ENCODE assay signal across 28 cellular contexts in the genomic region with DNA sequence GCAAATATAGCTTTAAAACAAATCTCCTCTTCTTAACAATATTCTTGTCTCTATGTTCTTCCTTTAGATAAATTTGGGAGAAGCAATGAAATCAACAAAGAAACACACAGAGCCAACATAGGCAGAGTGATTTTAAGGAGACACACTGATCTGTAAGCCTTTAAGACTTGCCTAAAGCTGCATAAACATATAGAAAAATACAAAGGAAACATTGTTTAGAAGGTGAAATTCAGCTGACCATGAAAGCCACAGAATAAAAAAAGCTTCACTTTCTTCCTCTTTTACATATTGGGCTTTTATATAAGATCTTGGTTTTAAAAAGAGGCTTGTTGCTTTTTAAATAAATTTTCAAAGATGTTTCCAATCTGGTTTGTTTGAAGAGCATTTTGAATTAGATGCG.
"Had no signal": no experiment of that assay in that cellular context is flagged by ENCODE, and none has a peak within 500 bp of the region (broad histone marks: within the 10 kb centered on the region; RNA-seq: fewer than 3 reads in every experiment).

No MANE protein-coding gene starts in this region.

- H3K4me3 ChIP-seq: esophagus muscularis mucosa, left ventricle myocardium inferior, mucosa of descending colon, ovary, right lobe of liver, thyroid gland, upper lobe of left lung, vagina had no signal

- H3K9me3 ChIP-seq: esophagus muscularis mucosa, left ventricle myocardium inferior, mucosa of descending colon, ovary, right lobe of liver, thyroid gland, upper lobe of left lung, vagina had no signal

- H3K4me1 ChIP-seq: esophagus muscularis mucosa, left ventricle myocardium inferior, right lobe of liver, thyroid gland, upper lobe of left lung, vagina had no signal

- H3K9me3 Mint-ChIP-seq: activated B cell treated with CpG ODN at 0.5 μM for 24 hours; activated CD8-positive, alpha-beta T cell treated with anti-CD3 and anti-CD28 coated beads for 36 hours; activated naive CD4-positive, alpha-beta T cell treated with anti-CD3 and anti-CD28 coated beads, Interleukin-2, amount 50 U/mL, for 24 hours; activated naive CD8-positive, alpha-beta T cell treated with anti-CD3 and anti-CD28 coated beads, Interleukin-2, amount 50 U/mL, for 24 hours; activated T-helper 2 cell treated with anti-CD3 and anti-CD28 coated beads, Interferon-gamma antibody, Interleukin-2, Interleukin-4, amounts not matched to agents 10 μg/mL and 5 μg/mL and 100 μg/mL, durations not matched to agents 14 hours and 24 hours and 36 hours; stimulated activated memory B cell treated with anti-CD40 and anti-IgM and Interleukin-4, amounts not matched to agents 10 μg/mL and 1 μg/mL and 100 μg/mL, for 72 hours; stimulated activated naive CD8-positive, alpha-beta T cell treated with anti-CD3 and anti-CD28 coated beads, Interleukin-15, amount 100 ng/mL, for 72 hours had no signal

- H3K27me3 ChIP-seq: esophagus muscularis mucosa, ovary, right lobe of liver, thyroid gland, upper lobe of left lung, vagina had no signal

- H3K4me3 Mint-ChIP-seq: activated B cell treated with CpG ODN at 0.5 μM for 24 hours; activated CD8-positive, alpha-beta T cell treated with anti-CD3 and anti-CD28 coated beads for 36 hours; activated naive CD4-positive, alpha-beta T cell treated with anti-CD3 and anti-CD28 coated beads, Interleukin-2, amount 50 U/mL, for 24 hours; activated naive CD8-positive, alpha-beta T cell treated with anti-CD3 and anti-CD28 coated beads, Interleukin-2, amount 50 U/mL, for 24 hours; central memory CD8-positive, alpha-beta T cell; natural killer cell treated with Interleukin-12 subunit alpha and Interleukin-12 subunit beta and Interleukin-15 and Interleukin-18, amount 100 ng/mL, for 72 hours; stimulated activated memory B cell treated with anti-CD40 and anti-IgM and Interleukin-4, amounts not matched to agents 10 μg/mL and 1 μg/mL and 100 μg/mL, for 72 hours; stimulated activated naive CD8-positive, alpha-beta T cell treated with anti-CD3 and anti-CD28 coated beads, Interleukin-15, amount 100 ng/mL, for 72 hours had no signal

- H3K36me3 ChIP-seq: esophagus muscularis mucosa, left ventricle myocardium inferior, ovary, right lobe of liver, thyroid gland, upper lobe of left lung, vagina had no signal

- H3K27me3 Mint-ChIP-seq: activated B cell treated with CpG ODN at 0.5 μM for 24 hours; activated CD8-positive, alpha-beta T cell treated with anti-CD3 and anti-CD28 coated beads for 36 hours; activated naive CD4-positive, alpha-beta T cell treated with anti-CD3 and anti-CD28 coated beads, Interleukin-2, amount 50 U/mL, for 24 hours; activated naive CD8-positive, alpha-beta T cell treated with anti-CD3 and anti-CD28 coated beads, Interleukin-2, amount 50 U/mL, for 24 hours; central memory CD8-positive, alpha-beta T cell; natural killer cell treated with Interleukin-12 subunit alpha and Interleukin-12 subunit beta and Interleukin-15 and Interleukin-18, amount 100 ng/mL, for 72 hours; progenitor cell of endocrine pancreas; stimulated activated memory B cell treated with anti-CD40 and anti-IgM and Interleukin-4, amounts not matched to agents 10 μg/mL and 1 μg/mL and 100 μg/mL, for 72 hours; stimulated activated naive CD8-positive, alpha-beta T cell treated with anti-CD3 and anti-CD28 coated beads, Interleukin-15, amount 100 ng/mL, for 72 hours had no signal

- H3K36me3 Mint-ChIP-seq: activated naive CD4-positive, alpha-beta T cell treated with anti-CD3 and anti-CD28 coated beads, Interleukin-2, amount 50 U/mL, for 24 hours; natural killer cell treated with Interleukin-12 subunit alpha and Interleukin-12 subunit beta and Interleukin-15 and Interleukin-18, amount 100 ng/mL, for 72 hours; stimulated activated memory B cell treated with anti-CD40 and anti-IgM and Interleukin-4, amounts not matched to agents 10 μg/mL and 1 μg/mL and 100 μg/mL, for 72 hours had no signal

- FAIRE-seq: bronchial epithelial cell, frontal cortex had no signal

- H3K27ac Mint-ChIP-seq: activated B cell treated with CpG ODN at 0.5 μM for 24 hours; activated CD8-positive, alpha-beta T cell treated with anti-CD3 and anti-CD28 coated beads for 36 hours; activated naive CD4-positive, alpha-beta T cell treated with anti-CD3 and anti-CD28 coated beads, Interleukin-2, amount 50 U/mL, for 24 hours; activated naive CD8-positive, alpha-beta T cell treated with anti-CD3 and anti-CD28 coated beads, Interleukin-2, amount 50 U/mL, for 24 hours; activated T-helper 2 cell treated with anti-CD3 and anti-CD28 coated beads, Interferon-gamma antibody, Interleukin-2, Interleukin-4, amounts not matched to agents 10 μg/mL and 5 μg/mL and 100 μg/mL, durations not matched to agents 14 hours and 24 hours and 36 hours; natural killer cell treated with Interleukin-12 subunit alpha and Interleukin-12 subunit beta and Interleukin-15 and Interleukin-18, amount 100 ng/mL, for 72 hours; progenitor cell of endocrine pancreas; stimulated activated memory B cell treated with anti-CD40 and anti-IgM and Interleukin-4, amounts not matched to agents 10 μg/mL and 1 μg/mL and 100 μg/mL, for 72 hours; stimulated activated naive CD8-positive, alpha-beta T cell treated with anti-CD3 and anti-CD28 coated beads, Interleukin-15, amount 100 ng/mL, for 72 hours had no signal

- DNase-seq: activated B cell treated with CpG ODN at 0.5 μM for 24 hours; activated CD4-positive, alpha-beta T cell treated with anti-CD3 and anti-CD28 coated beads, Interleukin-2, amount 50 U/mL, for 1 hour; activated CD8-positive, alpha-beta T cell treated with anti-CD3 and anti-CD28 coated beads for 36 hours; activated naive CD8-positive, alpha-beta T cell treated with anti-CD3 and anti-CD28 coated beads, Interleukin-2, amount 50 U/mL, for 24 hours; activated T-cell treated with anti-CD3 and anti-CD28 coated beads, Interleukin-2, amount 50 U/mL, for 48 hours; amygdala; dermis blood vessel endothelial cell; effector CD4-positive, alpha-beta T cell; islet precursor cell; left ventricle myocardium inferior; mucosa of descending colon; ovary; right lobe of liver; stimulated activated CD4-positive, alpha-beta T cell treated with anti-CD3 and anti-CD28 coated beads, Interleukin-4, amount 100 ng/mL, for 24 hours; stimulated activated naive CD8-positive, alpha-beta T cell treated with anti-CD3 and anti-CD28 coated beads, Interleukin-15, amount 100 ng/mL, for 72 hours; substantia nigra; thyroid gland; upper lobe of left lung had no signal

- H3K27ac ChIP-seq: esophagus muscularis mucosa, left ventricle myocardium inferior, ovary, right lobe of liver, thyroid gland, upper lobe of left lung, vagina had no signal

- H3K4me1 Mint-ChIP-seq: activated B cell treated with CpG ODN at 0.5 μM for 24 hours; activated naive CD4-positive, alpha-beta T cell treated with anti-CD3 and anti-CD28 coated beads, Interleukin-2, amount 50 U/mL, for 24 hours; activated naive CD8-positive, alpha-beta T cell treated with anti-CD3 and anti-CD28 coated beads, Interleukin-2, amount 50 U/mL, for 24 hours; central memory CD8-positive, alpha-beta T cell; stimulated activated memory B cell treated with anti-CD40 and anti-IgM and Interleukin-4, amounts not matched to agents 10 μg/mL and 1 μg/mL and 100 μg/mL, for 72 hours; stimulated activated naive CD8-positive, alpha-beta T cell treated with anti-CD3 and anti-CD28 coated beads, Interleukin-15, amount 100 ng/mL, for 72 hours had no signal
